ENCODE assay signal across 1 cellular context in genomic region chr6:44237813-44238433, GRCh38.
TF ChIP-seq lines count a peak whose summit lies in the region.

No MANE protein-coding gene starts in this region.

TF ChIP-seq in WTC11, 78 proteins besides CTCF, POLR2A, EP300 and RAD21 (continued from another document):
- TF ChIP-seq AR (CRISPR knock-in tag; IDR thresholded peaks at IDR 0.05): no peak
